In the genomic region with DNA sequence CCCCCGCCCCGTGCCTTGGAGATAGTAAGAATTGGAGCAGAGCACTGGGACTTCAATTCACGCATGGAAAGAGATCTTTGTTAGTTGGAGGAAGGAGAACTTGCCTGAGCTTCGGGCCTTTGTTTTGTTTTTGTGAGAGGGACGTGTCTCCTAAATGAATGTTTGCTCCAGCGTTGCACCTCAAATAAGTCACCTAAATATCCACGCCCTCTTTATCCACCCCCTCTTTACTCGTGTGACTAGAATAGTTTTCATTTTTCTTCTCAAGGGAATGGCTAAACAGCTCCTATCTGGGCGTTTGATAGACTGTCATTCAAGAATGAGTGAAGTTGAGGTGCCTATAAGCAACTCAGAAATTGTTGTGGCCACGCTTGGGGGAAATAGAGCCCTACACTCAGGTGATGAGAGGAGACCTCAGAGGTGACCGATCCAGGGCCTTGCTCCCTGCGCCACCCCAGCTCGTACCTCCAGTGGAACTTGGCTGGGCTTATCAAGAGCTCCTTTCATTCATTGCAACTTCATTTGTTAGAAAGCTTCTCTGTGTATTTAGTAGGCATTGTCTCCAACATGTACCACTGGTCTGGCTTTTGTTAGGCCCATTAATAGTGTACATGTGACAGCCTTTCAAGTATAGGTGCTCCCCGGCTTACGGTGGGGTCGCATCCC, we compare ENCODE assay signal across 8 cellular contexts. TPM values are rescaled to one million over a fixed set of nuclear protein-coding genes. Genes with fewer than 3 reads are reported as not detected.
DNase-seq lines count a peak whose midpoint lies in the region; ATAC-seq and TF ChIP-seq lines count a peak whose summit lies in the region.

No MANE protein-coding gene starts in this region.

- no peaks in the 10 kb centered on the region for H4K20me1 ChIP-seq in DOHH2 (ENCODE audit: control insufficient read depth, insufficient read depth, low read depth, low read length)

- intact Hi-C loops in left colon (cut with DNase I, micrococcal nuclease) = no loop called here

- TF ChIP-seq CTCF in DOHH2 (IDR thresholded peaks at IDR 0.05; ENCODE audit: low read depth, low read length, poor library complexity, severe bottlenecking) (no peak), Peyer's patch (IDR thresholded peaks at IDR 0.05) (no peak), parathyroid adenoma (IDR thresholded peaks at IDR 0.05) (no peak)

- DNase-seq in Peyer's patch = peak in 1 of 3 donors; percentile 43
- no peak for DNase-seq in GM03348 (ENCODE audit: low spot score)
- DNase-seq in DMS153 treated with DMSO at 0.1 percent for 48 hours (lab: John Stamatoyannopoulos, UW; ENCODE audit: unreplicated experiment) = no peak
- no peak for DNase-seq in left colon

- H3K9me3 ChIP-seq in DOHH2 (ENCODE audit: control insufficient read depth, insufficient read depth, low read length) (no peaks in the 10 kb centered on the region), Peyer's patch (no peaks in the 10 kb centered on the region), esophagus (ENCODE audit: control insufficient read depth in 2 of 2, insufficient read depth in 1 of 2, low read depth in 1 of 2, low read length in 1 of 2) (no peaks in the 10 kb centered on the region), parathyroid adenoma (ENCODE audit: control insufficient read depth, low read length) (no peaks in the 10 kb centered on the region)

- H3K9me2 ChIP-seq in DOHH2 (replicated peaks; ENCODE audit: control insufficient read depth, low read length) = no peaks in the 10 kb centered on the region

- H3K4me3 ChIP-seq in DOHH2 (ENCODE audit: low read length) = peak overlapping the region; percentile 98
- peak overlapping the region; percentile 64 to 98 (median 83) for H3K4me3 ChIP-seq in Peyer's patch
- H3K4me3 ChIP-seq in esophagus (ENCODE audit: low read depth in 1 of 2, low read length in 2 of 2) = peak overlapping the region; percentile 70 to 90
- peak overlapping the region; percentile 79 for H3K4me3 ChIP-seq in parathyroid adenoma (ENCODE audit: low read depth, low read length)

- no peak for ATAC-seq in HG03378 (IDR thresholded peaks at IDR 0.05; ENCODE audit: unreplicated experiment)
- ATAC-seq in left colon = no peak

- H3K79me2 ChIP-seq in DOHH2 (ENCODE audit: control insufficient read depth, low read length) (peaks cover 54% of the 10 kb centered on the region), parathyroid adenoma (peaks cover 25% of the 10 kb centered on the region)

- no peak for TF ChIP-seq POLR2A in Peyer's patch (IDR thresholded peaks at IDR 0.05)

- H3K9ac ChIP-seq in parathyroid adenoma = no peak overlapping the region

- H3K4me2 ChIP-seq in DOHH2 (ENCODE audit: low read length) (peak overlapping the region; percentile 97), parathyroid adenoma (ENCODE audit: low read length) (peak overlapping the region; percentile 91)

- H2AFZ ChIP-seq in parathyroid adenoma = peak overlapping the region; percentile 96

- H3K4me1 ChIP-seq in DOHH2 (ENCODE audit: control insufficient read depth, low read length) (peaks cover 20% of the 10 kb centered on the region), Peyer's patch (peaks cover 0 to 28% (median 5%) of the 10 kb centered on the region in 4 donors), esophagus (ENCODE audit: control insufficient read depth in 2 of 2, insufficient read depth in 2 of 2, low read length in 1 of 2) (peaks cover 0 to 2% of the 10 kb centered on the region in 2 donors), parathyroid adenoma (peaks cover 7% of the 10 kb centered on the region)

- 22 to 25% methylated on average over 16 of the region's 16 CpGs for WGBS in esophagus, 2 donors

- peaks cover 15% of the 10 kb centered on the region for H3K36me3 ChIP-seq in DOHH2 (ENCODE audit: control insufficient read depth, low read length)
- no peaks in the 10 kb centered on the region for H3K36me3 ChIP-seq in Peyer's patch
- no peaks in the 10 kb centered on the region for H3K36me3 ChIP-seq in esophagus (ENCODE audit: control insufficient read depth in 2 of 2, insufficient read depth in 2 of 2, low read length in 1 of 2)
- no peaks in the 10 kb centered on the region for H3K36me3 ChIP-seq in parathyroid adenoma (ENCODE audit: control insufficient read depth, insufficient read depth, low read length)

- H3K27me3 ChIP-seq in DOHH2 (ENCODE audit: control insufficient read depth, low read length) (peaks cover 4% of the 10 kb centered on the region; the same call in 1 of the 2 replicates), Peyer's patch (no peaks in the 10 kb centered on the region), esophagus (ENCODE audit: control insufficient read depth in 1 of 2, insufficient read depth in 2 of 2, low read length in 2 of 2) (no peaks in the 10 kb centered on the region), parathyroid adenoma (ENCODE audit: control insufficient read depth, insufficient read depth, low read length) (no peaks in the 10 kb centered on the region)

- no peaks in the 10 kb centered on the region for H3F3A ChIP-seq in DOHH2 (ENCODE audit: control insufficient read depth, insufficient read depth)

- H3K27ac ChIP-seq in DOHH2 (ENCODE audit: low read depth, low read length) (peak overlapping the region; percentile 57), Peyer's patch (peak overlapping the region in 3 of 4 donors; percentile 83 to 96 (median 90)), esophagus (ENCODE audit: low read depth in 2 of 2, low read length in 1 of 2) (peak overlapping the region; percentile 77 to 88), parathyroid adenoma (peak overlapping the region; percentile 84)

RNA-seq across cellular contexts. Expression of a gene that starts 0.9 kb away (rescaled TPM):
- total RNA-seq in Peyer's patch (10 to 100 TPM; 34.5 to 90.8 (median 46.9) TPM), left colon (10 to 100 TPM; 26.1 to 33.8 TPM)
- polyA plus RNA-seq in esophagus = 10 to 100 TPM; 13.4 to 22.0 TPM
